22 cellular contexts compared by ENCODE assay signal in genomic region chr15:77716632-77717343, GRCh38.
DNase-seq lines count a peak whose midpoint lies in the region; ATAC-seq and TF ChIP-seq lines count a peak whose summit lies in the region.
"Had no signal": no experiment of that assay in that cellular context is flagged by ENCODE, and none has a peak within 500 bp of the region (broad histone marks: within the 10 kb centered on the region; RNA-seq: fewer than 3 reads in every experiment).

No MANE protein-coding gene starts in this region.

- H3K36me3 Mint-ChIP-seq in brain = peaks cover 4% of the 10 kb centered on the region
- H3K36me3 Mint-ChIP-seq: IgD-negative memory B cell, T-cell had no signal

- H3K27ac ChIP-seq in SK-N-SH (ENCODE audit: low read depth in 2 of 2, low read length in 1 of 2) = no peak overlapping the region
- H3K27ac ChIP-seq in osteoblast (ENCODE audit: low read depth, low read length) = no peak overlapping the region
- H3K27ac ChIP-seq: HL-60, SK-N-MC had no signal

- TF ChIP-seq RAD21 in SK-N-SH (IDR thresholded peaks at IDR 0.05; ENCODE audit: low read length) = no peak

- H4K20me1 ChIP-seq in SK-N-SH (ENCODE audit: insufficient read depth) (no peaks in the 10 kb centered on the region), osteoblast (ENCODE audit: insufficient read depth, low read length) (no peaks in the 10 kb centered on the region)

- no peaks in the 10 kb centered on the region for H3K9me2 ChIP-seq in SK-N-SH

- TF ChIP-seq CTCF in SK-N-SH (IDR thresholded peaks at IDR 0.05) = no peak
- TF ChIP-seq CTCF in brain (conservative IDR thresholded peaks at IDR 0.05) = no peak
- TF ChIP-seq CTCF in osteoblast (IDR thresholded peaks at IDR 0.05; ENCODE audit: extremely low read depth, low read depth, low read length) = no peak

- no peaks in the 10 kb centered on the region for H3K9me3 Mint-ChIP-seq in brain
- H3K9me3 Mint-ChIP-seq: IgD-negative memory B cell, T-cell had no signal

- no peak for ATAC-seq in SK-N-SH treated with all-trans-retinoic acid at 6 μM for 48 hours
- ATAC-seq: HCT116, T-cell had no signal

- 15% methylated on average over 14 of the region's 14 CpGs for WGBS in SK-N-SH (ENCODE audit: low lambda C conversion rate)

- H3K9me3 ChIP-seq in SK-N-SH (no peaks in the 10 kb centered on the region), osteoblast (ENCODE audit: low read depth, low read length) (no peaks in the 10 kb centered on the region)
- H3K9me3 ChIP-seq: MG63 had no signal

- H3K4me3 Mint-ChIP-seq in brain = peak overlapping the region in 1 of 5 experiments; percentile 19
- H3K4me3 Mint-ChIP-seq: T-cell had no signal

- DNase-seq in SK-N-SH = peak; percentile 73
- peak; percentile 74 for DNase-seq in DMS79 treated with DMSO at 0.1 percent for 48 hours (lab: John Stamatoyannopoulos, UW)
- DNase-seq in osteoblast (ENCODE audit: insufficient read length, low spot score, missing footprints) = peak; percentile 47
- no peak for DNase-seq in inferior parietal cortex (ENCODE audit: extremely low spot score)
- DNase-seq in HPDE6-E6E7 (ENCODE audit: extremely low spot score) = no peak
- no peak for DNase-seq in H4 (ENCODE audit: low spot score)
- DNase-seq: ACHN, AML-193, Kasumi-1, MG63, NCI-H1048, NCI-H187, NCI-H2107, NCI-H526, Right ventricle myocardium superior, T-cell had no signal

- no peaks in the 10 kb centered on the region for H3F3A ChIP-seq in SK-N-SH (replicated peaks; ENCODE audit: insufficient read depth)

- H3K27me3 Mint-ChIP-seq in brain = peaks cover 10% of the 10 kb centered on the region

- H3K27ac Mint-ChIP-seq in brain = peak overlapping the region in 3 of 5 experiments; percentile 1 to 84 (median 67)
- H3K27ac Mint-ChIP-seq: IgD-negative memory B cell, T-cell had no signal

- peaks cover 49% of the 10 kb centered on the region for H3K4me1 Mint-ChIP-seq in brain

- H3K36me3 ChIP-seq in SK-N-SH (replicated peaks in 1 of 2; ENCODE audit: control insufficient read depth in 1 of 2, insufficient read depth in 2 of 2, low read length in 1 of 2) (no peaks in the 10 kb centered on the region), osteoblast (ENCODE audit: insufficient read depth, low read length) (no peaks in the 10 kb centered on the region)
- H3K36me3 ChIP-seq: MG63 had no signal

- H3K4me2 ChIP-seq in SK-N-SH (no peak overlapping the region), osteoblast (ENCODE audit: insufficient read depth, low read length) (no peak overlapping the region)

- CTCF ChIA-PET in SK-N-SH (lab: Yijun Ruan, JAX) = interaction anchor here (1.3 to 1.5 kb wide), 3 partner anchors 23 to 105 kb away, joined by 3 to 5 read pairs (median 3); no protein-coding TSS in a partner anchor

- TF ChIP-seq EP300 in SK-N-SH (IDR thresholded peaks at IDR 0.05; ENCODE audit: borderline replicate concordance in 1 of 2, low read depth in 1 of 2, low read length in 1 of 2) = no peak

- H3K9ac ChIP-seq in SK-N-SH = no peak overlapping the region

- POLR2A ChIA-PET in SK-N-SH (lab: Yijun Ruan, JAX) = no interaction called here

- H3K4me3 ChIP-seq in SK-N-SH (ENCODE audit: low read depth in 2 of 2, low read length in 1 of 2) (no peak overlapping the region), osteoblast (ENCODE audit: insufficient read depth, low read length) (no peak overlapping the region)
- H3K4me3 ChIP-seq: MG63, SK-N-MC had no signal

- H3K27me3 ChIP-seq in SK-N-SH (ENCODE audit: insufficient read depth) = peaks cover 3% of the 10 kb centered on the region; the same call in 1 of the 2 replicates
- H3K27me3 ChIP-seq in osteoblast (ENCODE audit: insufficient read depth, low read length) = peaks cover 5% of the 10 kb centered on the region
- H3K27me3 ChIP-seq: MG63 had no signal

- H3K4me1 ChIP-seq in SK-N-SH (ENCODE audit: control insufficient read depth in 1 of 2, insufficient read depth in 2 of 2, low read depth in 1 of 2, low read length in 1 of 2) (peaks cover 0 to 8% of the 10 kb centered on the region in 2 experiments; a peak in 2 of 4 replicates), osteoblast (ENCODE audit: insufficient read depth, low read length) (no peaks in the 10 kb centered on the region)

- no peak overlapping the region for H2AFZ ChIP-seq in SK-N-SH (ENCODE audit: low read depth)
- no peak overlapping the region for H2AFZ ChIP-seq in osteoblast (ENCODE audit: low read length)

- no peaks in the 10 kb centered on the region for H3K79me2 ChIP-seq in SK-N-SH (ENCODE audit: insufficient read depth)
- H3K79me2 ChIP-seq in osteoblast (ENCODE audit: insufficient read depth, low read length) = no peaks in the 10 kb centered on the region

TF ChIP-seq in SK-N-SH, 30 proteins besides CTCF, POLR2A, EP300 and RAD21:
- TF ChIP-seq ELF1 (IDR thresholded peaks at IDR 0.05) = no peak
- no peak for TF ChIP-seq FOXJ3 (CRISPR knock-in tag; IDR thresholded peaks at IDR 0.05)
- TF ChIP-seq FOSL2 (IDR thresholded peaks at IDR 0.05; ENCODE audit: borderline replicate concordance, low read depth) = no peak
- TF ChIP-seq EZH2phosphoT487 (IDR thresholded peaks at IDR 0.05; ENCODE audit: borderline replicate concordance, low read depth) = no peak
- TF ChIP-seq GATA2 (CRISPR knock-in tag; IDR thresholded peaks at IDR 0.05) = no peak
- TF ChIP-seq USF1 (IDR thresholded peaks at IDR 0.05; ENCODE audit: borderline replicate concordance, low read depth) = no peak
- TF ChIP-seq MAX (IDR thresholded peaks at IDR 0.05; ENCODE audit: low read depth) = no peak

TF ChIP-seq in SK-N-SH treated with all-trans-retinoic acid at 6 μM for 48 hours, 23 proteins besides CTCF, POLR2A, EP300 and RAD21:
- TF ChIP-seq TSHZ2 (CRISPR knock-in tag; IDR thresholded peaks at IDR 0.05) (no peak), RARB (CRISPR knock-in tag; IDR thresholded peaks at IDR 0.05) (no peak), ISL1 (CRISPR knock-in tag; IDR thresholded peaks at IDR 0.05) (no peak), SNAI2 (CRISPR knock-in tag; IDR thresholded peaks at IDR 0.05) (no peak), CSRNP3 (CRISPR knock-in tag; IDR thresholded peaks at IDR 0.05) (no peak), ZFP30 (CRISPR knock-in tag; IDR thresholded peaks at IDR 0.05) (no peak), CSDC2 (CRISPR knock-in tag; IDR thresholded peaks at IDR 0.05) (no peak), GLIS3 (CRISPR knock-in tag; IDR thresholded peaks at IDR 0.05) (no peak), ZFP3 (CRISPR knock-in tag; IDR thresholded peaks at IDR 0.05) (no peak), PPARA (CRISPR knock-in tag; IDR thresholded peaks at IDR 0.05; ENCODE audit: borderline replicate concordance) (no peak), ARNTL (CRISPR knock-in tag; IDR thresholded peaks at IDR 0.05; ENCODE audit: borderline replicate concordance, low read depth) (no peak), ZNF565 (CRISPR knock-in tag; conservative IDR thresholded peaks at IDR 0.05; ENCODE audit: low read depth) (no peak), BACH2 (CRISPR knock-in tag; IDR thresholded peaks at IDR 0.05; ENCODE audit: borderline replicate concordance) (no peak), ZNF70 (CRISPR knock-in tag; IDR thresholded peaks at IDR 0.05) (no peak), ESRRG (CRISPR knock-in tag; IDR thresholded peaks at IDR 0.05) (no peak)

Comparison
In these comparisons a context has a peak if more than half of its experiments do, and no peak if none do; other contexts are left out.
1. DNase-seq: peak in SK-N-SH (single experiment), DMS79 treated with DMSO at 0.1 percent for 48 hours (single experiment) and osteoblast (single experiment); none in inferior parietal cortex (single experiment), HPDE6-E6E7 (single experiment) and H4 (single experiment).